In genomic region chr1:13760921-13761320, GRCh38 we compare ENCODE assay signal across 21 cellular contexts.
A peak's percentile ranks its signal among the peaks of the same experiment; 100 is the strongest.
DNase-seq lines count a peak whose midpoint lies in the region; ATAC-seq and TF ChIP-seq lines count a peak whose summit lies in the region.
"Had no signal": no experiment of that assay in that cellular context is flagged by ENCODE, and none has a peak within 500 bp of the region (broad histone marks: within the 10 kb centered on the region; RNA-seq: fewer than 3 reads in every experiment).

No MANE protein-coding gene starts in this region.

- H3K27ac Mint-ChIP-seq in activated T-cell treated with anti-CD3 and anti-CD28 coated beads, Interleukin-2, amount 50 U/mL, for 72 hours, result peak overlapping the region; percentile 28

- intact Hi-C loops in body of pancreas (cut with DNase I) (no loop called here), thyroid gland (cut with DNase I) (no loop called here)

- H3K9me3 ChIP-seq in body of pancreas (no peaks in the 10 kb centered on the region), liver (ENCODE audit: control insufficient read depth in 4 of 4, low read length in 3 of 4) (no peaks in the 10 kb centered on the region), thyroid gland (no peaks in the 10 kb centered on the region)
- H3K9me3 ChIP-seq: A549, esophagus squamous epithelium, heart left ventricle had no signal

- no peak overlapping the region for H3K4me3 Mint-ChIP-seq in activated T-cell treated with anti-CD3 and anti-CD28 coated beads, Interleukin-2, amount 50 U/mL, for 72 hours
- H3K4me3 Mint-ChIP-seq: activated naive CD4-positive, alpha-beta T cell treated with anti-CD3 and anti-CD28 coated beads for 36 hours had no signal

- H3K9ac ChIP-seq in liver (ENCODE audit: low read depth in 1 of 2, low read length in 2 of 2), result no peak overlapping the region

- H3K27ac ChIP-seq in body of pancreas, result peak overlapping the region in 3 of 4 donors; percentile 71 to 86 (median 86)
- peak overlapping the region in 1 of 2 donors; percentile 68 for H3K27ac ChIP-seq in liver (ENCODE audit: low read depth in 1 of 2, low read length in 2 of 2)
- peak overlapping the region; percentile 88 to 96 (median 93) for H3K27ac ChIP-seq in thyroid gland
- H3K27ac ChIP-seq: A549, heart left ventricle had no signal

- H3K27me3 ChIP-seq in body of pancreas, result no peaks in the 10 kb centered on the region
- no peaks in the 10 kb centered on the region for H3K27me3 ChIP-seq in liver (ENCODE audit: control insufficient read depth in 4 of 4, insufficient read depth in 4 of 4, low read length in 3 of 4)
- H3K27me3 ChIP-seq in thyroid gland, result no peaks in the 10 kb centered on the region
- H3K27me3 ChIP-seq: esophagus squamous epithelium, heart left ventricle had no signal

- H3K4me3 ChIP-seq in body of pancreas (no peak overlapping the region), liver (ENCODE audit: low read depth in 1 of 3, low read length in 3 of 3) (no peak overlapping the region), thyroid gland (replicated peaks in 1 of 3) (no peak overlapping the region)
- H3K4me3 ChIP-seq: A549, esophagus squamous epithelium, heart left ventricle, K562 had no signal

- POLR2A ChIA-PET in HEK293T (lab: Yijun Ruan, JAX), result no interaction called here

- no peak for TF ChIP-seq POLR2A in body of pancreas (IDR thresholded peaks at IDR 0.05)
- peak in 1 of 2 donors; percentile 57 for TF ChIP-seq POLR2A in thyroid gland (IDR thresholded peaks at IDR 0.05)

- CTCF ChIA-PET in HEK293T (lab: Yijun Ruan, JAX), result no interaction called here

- no peaks in the 10 kb centered on the region for H3K9me3 Mint-ChIP-seq in activated T-cell treated with anti-CD3 and anti-CD28 coated beads, Interleukin-2, amount 50 U/mL, for 72 hours
- H3K9me3 Mint-ChIP-seq: activated naive CD4-positive, alpha-beta T cell treated with anti-CD3 and anti-CD28 coated beads for 36 hours; CD4-positive, CD25-positive, alpha-beta regulatory T cell had no signal

- no peak for DNase-seq in activated T-cell treated with anti-CD3 and anti-CD28 coated beads, Interleukin-2, amount 50 U/mL, for 72 hours
- DNase-seq in activated T-cell treated with anti-CD3 and anti-CD28 coated beads for 4 hours, result no peak
- DNase-seq in body of pancreas, result no peak
- DNase-seq in thyroid gland, result peak; percentile 36 to 41
- DNase-seq in HEK293T (ENCODE audit: extremely low spot score), result no peak
- no peak for DNase-seq in EL
- DNase-seq in RKO (ENCODE audit: low spot score), result no peak
- DNase-seq: activated naive CD4-positive, alpha-beta T cell treated with anti-CD3 and anti-CD28 coated beads for 36 hours; CD4-positive, CD25-positive, alpha-beta regulatory T cell; dermis blood vessel endothelial cell; esophagus squamous epithelium; heart left ventricle; naive B cell; NCI-H1092 treated with DMSO at 0.1 percent for 48 hours; NCI-H226; SIG-M5; stimulated activated naive CD4-positive, alpha-beta T cell treated with Interleukin-2 at 50 U/mL for 16 hours had no signal

- peaks cover 90% of the 10 kb centered on the region for H3K4me1 Mint-ChIP-seq in activated T-cell treated with anti-CD3 and anti-CD28 coated beads, Interleukin-2, amount 50 U/mL, for 72 hours (ENCODE audit: low read depth)

- WGBS in body of pancreas, 2 donors, result 39 to 44% methylated on average over 5 of the region's 5 CpGs
- 44% methylated on average over 5 of the region's 5 CpGs for WGBS in liver
- whole genome bisulfite sequencing in thyroid gland, 2 donors, result 27 to 39% methylated on average over 5 of the region's 5 CpGs

- TF ChIP-seq CTCF in body of pancreas (IDR thresholded peaks at IDR 0.05) (peak in 1 of 7 experiments; percentile 17), liver (IDR thresholded peaks at IDR 0.05; ENCODE audit: low read depth, low read length, missing input control) (no peak), thyroid gland (IDR thresholded peaks at IDR 0.05) (peak in 2 of 6 experiments; percentile 16 to 44)

- H3K4me1 ChIP-seq in body of pancreas (peaks cover 76% of the 10 kb centered on the region), liver (ENCODE audit: control insufficient read depth in 4 of 4, insufficient read depth in 4 of 4, low read length in 3 of 4) (peaks cover 2 to 22% (median 8%) of the 10 kb centered on the region in 4 donors), thyroid gland (peaks cover 88 to 90% of the 10 kb centered on the region in 2 donors)

- no peaks in the 10 kb centered on the region for H3K27me3 Mint-ChIP-seq in activated T-cell treated with anti-CD3 and anti-CD28 coated beads, Interleukin-2, amount 50 U/mL, for 72 hours (ENCODE audit: low read depth)
- H3K27me3 Mint-ChIP-seq: CD4-positive, CD25-positive, alpha-beta regulatory T cell; naive B cell had no signal

- H3K36me3 ChIP-seq in body of pancreas (replicated peaks in 1 of 2; ENCODE audit: insufficient read depth in 1 of 2, low read depth in 2 of 2) (no peaks in the 10 kb centered on the region), liver (ENCODE audit: control insufficient read depth in 4 of 4, insufficient read depth in 3 of 4, low read depth in 1 of 4, low read length in 3 of 4) (no peaks in the 10 kb centered on the region), thyroid gland (no peaks in the 10 kb centered on the region)
- H3K36me3 ChIP-seq: heart left ventricle had no signal

- TF ChIP-seq RAD21 in liver (IDR thresholded peaks at IDR 0.05), result peak in 1 of 2 donors; percentile 25

- peaks cover 2 to 3% of the 10 kb centered on the region in 2 donors for H3K36me3 Mint-ChIP-seq in activated T-cell treated with anti-CD3 and anti-CD28 coated beads, Interleukin-2, amount 50 U/mL, for 72 hours (ENCODE audit: insufficient read depth in 2 of 2)

- ATAC-seq in activated T-cell treated with anti-CD3 and anti-CD28 coated beads, Interleukin-2, amount 50 U/mL, for 72 hours (replicated peaks in 1 of 2), result no peak
- ATAC-seq in body of pancreas, result no peak
- ATAC-seq: A549; activated CD4-positive, CD25-positive, alpha-beta regulatory T cell treated with anti-CD3 and anti-CD28 coated beads, Interleukin-2, amount 50 U/mL, for 24 hours; heart left ventricle; K562 had no signal

TF ChIP-seq in liver, 16 proteins besides CTCF, POLR2A, EP300 and RAD21 (continues in another document):
- TF ChIP-seq EGR1 (IDR thresholded peaks at IDR 0.05; ENCODE audit: low read depth in 2 of 2) (peak in 1 of 2 donors; percentile 34), RXRA (IDR thresholded peaks at IDR 0.05) (peak in 1 of 2 donors; percentile 44), SP1 (IDR thresholded peaks at IDR 0.05) (peak; percentile 11), ZBTB33 (IDR thresholded peaks at IDR 0.05) (peak; percentile 15), NR2F2 (IDR thresholded peaks at IDR 0.05) (no peak), HNF4A (conservative IDR thresholded peaks at IDR 0.05) (peak; percentile 66 to 73), GABPA (IDR thresholded peaks at IDR 0.05 in 1 of 2, conservative IDR thresholded peaks at IDR 0.05 in 1 of 2) (no peak), YY1 (IDR thresholded peaks at IDR 0.05) (peak; percentile 58), TAF1 (conservative IDR thresholded peaks at IDR 0.05) (no peak), FOXA2 (IDR thresholded peaks at IDR 0.05) (no peak)
- TF ChIP-seq, protein P1, sequence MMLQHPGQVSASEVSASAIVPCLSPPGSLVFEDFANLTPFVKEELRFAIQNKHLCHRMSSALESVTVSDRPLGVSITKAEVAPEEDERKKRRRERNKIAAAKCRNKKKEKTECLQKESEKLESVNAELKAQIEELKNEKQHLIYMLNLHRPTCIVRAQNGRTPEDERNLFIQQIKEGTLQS (IDR thresholded peaks at IDR 0.05), result no peak

TF ChIP-seq in HEK293T, 16 proteins besides CTCF, POLR2A, EP300 and RAD21:
- no peak for TF ChIP-seq ZNF384 (IDR thresholded peaks at IDR 0.05)
- no peak for TF ChIP-seq L3MBTL2 (conservative IDR thresholded peaks at IDR 0.05)
- no peak for TF ChIP-seq ARNT (IDR thresholded peaks at IDR 0.05)
- no peak for TF ChIP-seq BHLHE40 (IDR thresholded peaks at IDR 0.05; ENCODE audit: borderline replicate concordance)
- no peak for TF ChIP-seq ELF4 (IDR thresholded peaks at IDR 0.05)
- no peak for TF ChIP-seq PKNOX1 (IDR thresholded peaks at IDR 0.05)
- TF ChIP-seq FOXA1 (IDR thresholded peaks at IDR 0.05), result no peak
- TF ChIP-seq FOXM1 (IDR thresholded peaks at IDR 0.05; ENCODE audit: borderline replicate concordance), result no peak
- TF ChIP-seq HDGF (IDR thresholded peaks at IDR 0.05; ENCODE audit: borderline replicate concordance), result no peak
- no peak for TF ChIP-seq SUZ12 (IDR thresholded peaks at IDR 0.05)
- TF ChIP-seq CTBP1 (IDR thresholded peaks at IDR 0.05; ENCODE audit: borderline replicate concordance), result no peak
- no peak for TF ChIP-seq FOXK2 (IDR thresholded peaks at IDR 0.05)
- TF ChIP-seq LEF1 (IDR thresholded peaks at IDR 0.05; ENCODE audit: borderline replicate concordance), result no peak
- no peak for TF ChIP-seq NFRKB (IDR thresholded peaks at IDR 0.05)
- TF ChIP-seq SP1 (IDR thresholded peaks at IDR 0.05), result no peak
- no peak for TF ChIP-seq TARDBP (IDR thresholded peaks at IDR 0.05)

Comparison
In these comparisons a context has a peak if more than half of its experiments do, and no peak if none do; other contexts are left out.
1. DNase-seq: peak in thyroid gland (2 of 2); none in activated T-cell treated with anti-CD3 and anti-CD28 coated beads, Interleukin-2, amount 50 U/mL, for 72 hours (0 of 2), activated T-cell treated with anti-CD3 and anti-CD28 coated beads for 4 hours (single experiment), body of pancreas (0 of 4), HEK293T (single experiment), EL (single experiment) and RKO (single experiment).